In the genomic region with DNA sequence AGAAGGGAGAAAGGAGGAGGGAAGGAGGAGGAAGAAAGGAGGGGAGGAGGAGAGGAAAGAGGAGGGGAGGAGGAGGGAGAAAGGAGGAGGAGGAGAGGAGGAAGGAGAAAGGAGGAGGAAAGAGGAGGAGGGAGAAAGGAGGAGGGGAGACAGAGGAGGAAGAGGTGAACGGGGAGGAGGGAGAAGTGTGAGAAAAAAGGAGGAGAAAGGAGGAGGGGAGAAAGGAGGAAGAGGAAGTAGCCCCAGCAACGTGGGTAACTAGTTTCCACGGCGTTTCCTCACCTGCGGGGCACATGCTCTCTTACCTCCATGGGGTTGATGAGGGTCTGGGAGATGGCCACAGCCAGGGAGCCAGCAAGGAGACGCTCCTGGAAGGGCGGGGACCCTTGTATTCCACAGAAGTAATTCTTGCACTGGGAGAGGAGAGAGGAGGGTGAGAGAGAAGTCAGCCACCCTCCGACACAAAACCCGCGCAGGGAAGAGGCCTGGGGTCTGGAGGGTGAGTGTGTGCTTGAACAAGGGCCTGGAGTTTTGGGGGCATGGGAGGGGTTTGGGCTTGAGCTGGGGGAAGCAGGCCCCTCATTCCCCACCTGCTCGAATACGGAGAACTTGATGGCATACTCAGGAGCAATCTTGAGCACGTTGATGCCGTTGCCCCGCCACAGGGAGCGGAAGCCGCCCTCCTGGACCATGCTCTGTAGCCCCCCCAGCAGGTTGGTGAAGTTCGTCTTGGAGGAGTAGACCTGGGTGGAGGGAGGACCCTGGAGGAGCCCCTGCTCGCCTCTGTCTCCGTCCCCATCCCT, we compare ENCODE assay signal across 16 cellular contexts. TPM values are rescaled to one million over a fixed set of nuclear protein-coding genes. Genes with fewer than 3 reads are reported as not detected.
A peak's percentile ranks its signal among the peaks of the same experiment; 100 is the strongest.
DNase-seq lines count a peak whose midpoint lies in the region; ATAC-seq, FAIRE-seq and TF ChIP-seq lines count a peak whose summit lies in the region.
"Had no signal": no experiment of that assay in that cellular context is flagged by ENCODE, and none has a peak within 500 bp of the region (broad histone marks: within the 10 kb centered on the region; RNA-seq: fewer than 3 reads in every experiment).

No MANE protein-coding gene starts in this region.

- no peaks in the 10 kb centered on the region for H3K27me3 Mint-ChIP-seq in activated CD4-positive, alpha-beta T cell treated with anti-CD3 and anti-CD28 coated beads, Interleukin-2, amount 10 ng/mL, durations not matched to agents 7 days and 5 days
- peaks cover 13% of the 10 kb centered on the region for H3K27me3 Mint-ChIP-seq in glutamatergic neuron (ENCODE audit: unreplicated experiment)

- H2BK5ac ChIP-seq in H1 (ENCODE audit: low read depth, low read length): no peak overlapping the region

- no peaks in the 10 kb centered on the region for H3K79me2 ChIP-seq in SU-DHL-6 (ENCODE audit: insufficient read depth, low read length)
- no peaks in the 10 kb centered on the region for H3K79me2 ChIP-seq in H1 (ENCODE audit: control insufficient read depth in 1 of 2, insufficient read depth in 2 of 2, low read length in 2 of 2)

- 69 to 77% methylated on average over 1 to 17 of the region's 20 CpGs for WGBS in H1 (ENCODE audit: extremely low coverage in 1 of 2, insufficient coverage in 1 of 2, insufficient read length in 1 of 2, insufficient replicate concordance in 2 of 2, low coverage in 1 of 2, low lambda C conversion rate in 2 of 2, missing lambda C conversion rate in 1 of 2), 2 experiments

- DNase-seq in activated CD4-positive, alpha-beta T cell treated with anti-CD3 and anti-CD28 coated beads, Interleukin-2, amount 10 ng/mL, durations not matched to agents 7 days and 5 days: no peak
- no peak for DNase-seq in activated CD4-positive, alpha-beta T cell treated with anti-CD3 and anti-CD28 coated beads, Interleukin-2, amount 50 U/mL, for 4 hours
- DNase-seq in KBM-7: peak; percentile 25
- DNase-seq in H1 (ENCODE audit: low read depth in 1 of 2, low spot score in 2 of 2): no peak
- no peak for DNase-seq in stimulated activated naive CD4-positive, alpha-beta T cell treated with Interleukin-2 at 50 U/mL for 16 hours (lab: John Stamatoyannopoulos, UW)
- DNase-seq in glutamatergic neuron: no peak
- DNase-seq: endodermal cell, Kasumi-1, kidney, NCI-H1694, NCI-H510A treated with DMSO at 0.1 percent for 48 hours had no signal

- no peak overlapping the region for H3K56ac ChIP-seq in H1 (replicated peaks; ENCODE audit: insufficient read length, low read depth, low read length)

- CTCF ChIA-PET in activated CD4-positive, alpha-beta T cell treated with anti-CD3 and anti-CD28 coated beads, Interleukin-2, amount 10 ng/mL, durations not matched to agents 7 days and 5 days (lab: Charles Lee): interaction anchor here (0.8 kb wide), 1 partner anchor 8 kb away, joined by 3 read pairs; no protein-coding TSS in a partner anchor
- CTCF ChIA-PET in H1 (lab: Charles Lee; ENCODE audit: partially characterized antibody): no interaction called here

- no peaks in the 10 kb centered on the region for H3K9me2 ChIP-seq in SU-DHL-6 (replicated peaks; ENCODE audit: insufficient read depth, low read length)

- no peaks in the 10 kb centered on the region for H3K23me2 ChIP-seq in H1 (ENCODE audit: low read depth, low read length)

- H2AK5ac ChIP-seq in H1 (ENCODE audit: low read depth, low read length): no peak overlapping the region

- no peak overlapping the region for H3K23ac ChIP-seq in H1 (ENCODE audit: insufficient read length)

- H3K9me3 ChIP-seq in SU-DHL-6 (ENCODE audit: insufficient read depth, low read length) (no peaks in the 10 kb centered on the region), H1 (ENCODE audit: insufficient read depth in 2 of 2, low read depth in 1 of 2, low read length in 1 of 2) (peaks cover 0 to 5% of the 10 kb centered on the region in 2 experiments; a peak in 2 of 4 replicates)
- H3K9me3 ChIP-seq: neutrophil had no signal

- H3K4me3 Mint-ChIP-seq in activated CD4-positive, alpha-beta T cell treated with anti-CD3 and anti-CD28 coated beads, Interleukin-2, amount 10 ng/mL, durations not matched to agents 7 days and 5 days: peak overlapping the region; percentile 42
- H3K4me3 Mint-ChIP-seq in glutamatergic neuron (ENCODE audit: unreplicated experiment): no peak overlapping the region
- H3K4me3 Mint-ChIP-seq: endodermal cell, mesothelial cell of epicardium had no signal

- H2BK15ac ChIP-seq in H1 (ENCODE audit: low read length): no peak overlapping the region

- no peak overlapping the region for H4K5ac ChIP-seq in H1 (ENCODE audit: insufficient read length, low read depth, low read length)

- 0 out of 2 replicates have a peak overlapping the region, but pooled peaks have one; percentile 39 for H2BK12ac ChIP-seq in H1 (ENCODE audit: low read depth, low read length)

- H3K36me3 Mint-ChIP-seq in activated CD4-positive, alpha-beta T cell treated with anti-CD3 and anti-CD28 coated beads, Interleukin-2, amount 10 ng/mL, durations not matched to agents 7 days and 5 days (ENCODE audit: low read depth): peaks cover 4% of the 10 kb centered on the region
- H3K36me3 Mint-ChIP-seq in glutamatergic neuron (ENCODE audit: unreplicated experiment): no peaks in the 10 kb centered on the region

- H3K18ac ChIP-seq in H1 (ENCODE audit: extremely low read depth, low read length): no peak overlapping the region

- TF ChIP-seq POLR2A in H1 (IDR thresholded peaks at IDR 0.05; ENCODE audit: control extremely low read depth in 1 of 2, low read depth in 2 of 2, low read length in 2 of 2): no peak

- no peaks in the 10 kb centered on the region for H3K79me1 ChIP-seq in H1 (ENCODE audit: low read depth, low read length)

- no peaks in the 10 kb centered on the region for H3K9me3 Mint-ChIP-seq in activated CD4-positive, alpha-beta T cell treated with anti-CD3 and anti-CD28 coated beads, Interleukin-2, amount 10 ng/mL, durations not matched to agents 7 days and 5 days
- H3K9me3 Mint-ChIP-seq in glutamatergic neuron (ENCODE audit: unreplicated experiment): peaks cover 11% of the 10 kb centered on the region
- H3K9me3 Mint-ChIP-seq: mesothelial cell of epicardium had no signal

- no peak for FAIRE-seq in H1 (lab: Jason Lieb, UNC)
- FAIRE-seq: urothelium cell line had no signal

- no peak overlapping the region for H4K8ac ChIP-seq in H1 (ENCODE audit: extremely low read depth, insufficient read depth, low read length)

- peaks cover 22% of the 10 kb centered on the region for H3K4me1 Mint-ChIP-seq in activated CD4-positive, alpha-beta T cell treated with anti-CD3 and anti-CD28 coated beads, Interleukin-2, amount 10 ng/mL, durations not matched to agents 7 days and 5 days
- peaks cover 4% of the 10 kb centered on the region for H3K4me1 Mint-ChIP-seq in glutamatergic neuron (ENCODE audit: low read depth, unreplicated experiment)
- H3K4me1 Mint-ChIP-seq: endodermal cell, mesothelial cell of epicardium had no signal

- H3F3A ChIP-seq in SU-DHL-6 (ENCODE audit: insufficient read depth): no peaks in the 10 kb centered on the region

- POLR2A ChIA-PET in activated CD4-positive, alpha-beta T cell treated with anti-CD3 and anti-CD28 coated beads, Interleukin-2, amount 10 ng/mL, durations not matched to agents 7 days and 5 days (lab: Charles Lee): no interaction called here
- POLR2A ChIA-PET in H1 (lab: Charles Lee; ENCODE audit: partially characterized antibody): no interaction called here

- peak overlapping the region; percentile 41 for H2AFZ ChIP-seq in SU-DHL-6 (ENCODE audit: low read depth, low read length, severe bottlenecking)
- H2AFZ ChIP-seq in H1 (ENCODE audit: low read length): no peak overlapping the region

- no peak overlapping the region for H3K4ac ChIP-seq in H1 (replicated peaks; ENCODE audit: insufficient read length, low read depth, low read length)

- H4K20me1 ChIP-seq in SU-DHL-6 (ENCODE audit: low read depth, low read length) (no peaks in the 10 kb centered on the region), H1 (replicated peaks in 1 of 2; ENCODE audit: control insufficient read depth in 1 of 2, insufficient read depth in 2 of 2, low read length in 2 of 2) (no peaks in the 10 kb centered on the region)

- H3K4me3 ChIP-seq in SU-DHL-6 (ENCODE audit: insufficient read depth, low read length, poor library complexity, severe bottlenecking) (no peak overlapping the region), H1 (ENCODE audit: extremely low read depth in 1 of 4, insufficient read depth in 2 of 4, low read depth in 3 of 4, low read length in 4 of 4) (no peak overlapping the region)

- no peak overlapping the region for H4K91ac ChIP-seq in H1 (replicated peaks; ENCODE audit: insufficient read length, low read length)

- TF ChIP-seq CTCF in SU-DHL-6 (IDR thresholded peaks at IDR 0.05; ENCODE audit: insufficient read depth, low read length, poor library complexity, severe bottlenecking) (no peak), H1 (IDR thresholded peaks at IDR 0.05; ENCODE audit: control extremely low read depth in 1 of 3, insufficient read depth in 1 of 3, low read depth in 1 of 3, low read length in 3 of 3) (no peak), glutamatergic neuron (IDR thresholded peaks at IDR 0.05; ENCODE audit: partially characterized antibody, unreplicated experiment) (no peak)

- no peak overlapping the region for H3K9ac ChIP-seq in SU-DHL-6 (ENCODE audit: low read length)
- H3K9ac ChIP-seq in H1 (replicated peaks in 1 of 4; ENCODE audit: extremely low read depth in 1 of 4, low read depth in 3 of 4, low read length in 3 of 4): no peak overlapping the region

- H3K27ac Mint-ChIP-seq in activated CD4-positive, alpha-beta T cell treated with anti-CD3 and anti-CD28 coated beads, Interleukin-2, amount 10 ng/mL, durations not matched to agents 7 days and 5 days: no peak overlapping the region
- H3K27ac Mint-ChIP-seq in glutamatergic neuron (ENCODE audit: unreplicated experiment): no peak overlapping the region
- H3K27ac Mint-ChIP-seq: endodermal cell, mesothelial cell of epicardium had no signal

- no peak overlapping the region for H3K14ac ChIP-seq in H1 (ENCODE audit: insufficient read length)

- H2BK20ac ChIP-seq in H1 (ENCODE audit: low read length): no peak overlapping the region

- no peak for TF ChIP-seq EP300 in H1 (IDR thresholded peaks at IDR 0.05; ENCODE audit: borderline replicate concordance in 1 of 2, low read depth in 2 of 2, low read length in 2 of 2)

- no peak overlapping the region for H3K27ac ChIP-seq in SU-DHL-6 (ENCODE audit: low read depth, low read length)
- no peak overlapping the region for H3K27ac ChIP-seq in H1 (ENCODE audit: low read depth, low read length)
- H3K27ac ChIP-seq: neutrophil had no signal

- no peaks in the 10 kb centered on the region for H3K4me1 ChIP-seq in H1 (replicated peaks in 1 of 4; ENCODE audit: control insufficient read depth in 3 of 4, insufficient read depth in 4 of 4, low read length in 3 of 4)

- no peak for TF ChIP-seq RAD21 in H1 (IDR thresholded peaks at IDR 0.05 in 1 of 2, conservative IDR thresholded peaks at IDR 0.05 in 1 of 2; ENCODE audit: low read depth in 2 of 2, low read length in 2 of 2)

- H3K27me3 ChIP-seq in SU-DHL-6 (ENCODE audit: low read length): no peaks in the 10 kb centered on the region
- H3K27me3 ChIP-seq in H1 (replicated peaks in 1 of 4; ENCODE audit: control insufficient read depth in 3 of 4, extremely low read depth in 1 of 4, insufficient read depth in 3 of 4, low read length in 3 of 4): peaks cover 0 to 6% (median 0%) of the 10 kb centered on the region in 4 experiments; a peak in 2 of 7 replicates
- H3K27me3 ChIP-seq: neutrophil had no signal

- in situ Hi-C loops in KBM-7 (cut with MboI; ENCODE audit: low pct_unique_long_range_greater_than_20kb, low sequenced_read_pairs): no loop called here

- no peaks in the 10 kb centered on the region for H3K36me3 ChIP-seq in SU-DHL-6 (ENCODE audit: low read length)
- no peaks in the 10 kb centered on the region for H3K36me3 ChIP-seq in H1 (ENCODE audit: control insufficient read depth in 2 of 4, insufficient read depth in 4 of 4, low read length in 3 of 4)
- H3K36me3 ChIP-seq: neutrophil had no signal

- no peak for ATAC-seq in HG02884 (IDR thresholded peaks at IDR 0.05; ENCODE audit: unreplicated experiment)

- no peak overlapping the region for H3K4me2 ChIP-seq in SU-DHL-6 (ENCODE audit: low read depth, low read length, poor library complexity, severe bottlenecking)
- no peak overlapping the region for H3K4me2 ChIP-seq in H1 (ENCODE audit: insufficient read depth in 1 of 2, low read depth in 2 of 2, low read length in 2 of 2)

- H2BK120ac ChIP-seq in H1 (replicated peaks; ENCODE audit: low read depth, low read length): no peak overlapping the region

RNA-seq across cellular contexts. Expression of gene SLC25A41, which starts 3.9 kb away (rescaled TPM):
- total RNA-seq in activated CD4-positive, alpha-beta T cell treated with anti-CD3 and anti-CD28 coated beads, Interleukin-2, amount 10 ng/mL, durations not matched to agents 7 days and 5 days: under 1 TPM; 0.42 to 0.55 TPM
- total RNA-seq in H1 (2021; fragmentation: NEBNext Ultra II Directional; extraction: Animal tissue kit (Norgen Biotek cat#: 25700)): 0.77 TPM in 1 of 2 replicates, not detected in the other
- 0.50 and 0.72 TPM in 2 replicates for polyA plus RNA-seq in H1 (2011; rRNA removed)
- polyA plus RNA-seq in H1 (2011; cell fraction: cytosol; rRNA removed): 0.97 TPM
- 2.2 TPM for polyA plus RNA-seq in H1 (2011; cell fraction: nucleus; rRNA removed)
- polyA plus RNA-seq in H1 (2012, experiment 1 of 2): 0.55 to 1.2 TPM (median 0.88 TPM) in 4 replicates
- 0.83 TPM for polyA plus RNA-seq in H1 (2012, experiment 2 of 2)
- 0.22 TPM for polyA plus RNA-seq in H1 (2013, experiment 1 of 2)
- polyA plus RNA-seq in H1 (2013, experiment 2 of 2): 0.22 TPM
- 0.38 TPM in 1 of 2 replicates, not detected in the other for polyA minus RNA-seq in H1 (2011; rRNA and poly(A)+ RNA removed)
- polyA minus RNA-seq in H1 (2011; cell fraction: cytosol; rRNA and poly(A)+ RNA removed): not detected
- not detected for polyA minus RNA-seq in H1 (2011; cell fraction: nucleus; rRNA and poly(A)+ RNA removed)
- total RNA-seq in glutamatergic neuron (ENCODE audit: unreplicated experiment): 0.29 TPM

RNA-seq across cellular contexts. Expression of gene KHSRP, which starts 5.0 kb away (rescaled TPM):
- total RNA-seq in activated CD4-positive, alpha-beta T cell treated with anti-CD3 and anti-CD28 coated beads, Interleukin-2, amount 10 ng/mL, durations not matched to agents 7 days and 5 days: 100 to 1,000 TPM; 301 to 308 TPM
- total RNA-seq in H1 (2021; fragmentation: NEBNext Ultra II Directional; extraction: Animal tissue kit (Norgen Biotek cat#: 25700)): 573 and 582 TPM in 2 replicates
- polyA plus RNA-seq in H1 (2011; rRNA removed): 143 and 235 TPM in 2 replicates
- polyA plus RNA-seq in H1 (2011; cell fraction: cytosol; rRNA removed): 164 TPM
- 312 TPM for polyA plus RNA-seq in H1 (2011; cell fraction: nucleus; rRNA removed)
- 535 to 570 TPM (median 550 TPM) in 4 replicates for polyA plus RNA-seq in H1 (2012, experiment 1 of 2)
- 371 TPM for polyA plus RNA-seq in H1 (2012, experiment 2 of 2)
- polyA plus RNA-seq in H1 (2013, experiment 1 of 2): 276 TPM
- polyA plus RNA-seq in H1 (2013, experiment 2 of 2): 265 TPM
- 157 and 182 TPM in 2 replicates for polyA minus RNA-seq in H1 (2011; rRNA and poly(A)+ RNA removed)
- polyA minus RNA-seq in H1 (2011; cell fraction: cytosol; rRNA and poly(A)+ RNA removed): 249 TPM
- polyA minus RNA-seq in H1 (2011; cell fraction: nucleus; rRNA and poly(A)+ RNA removed): 152 TPM
- 318 TPM for total RNA-seq in glutamatergic neuron (ENCODE audit: unreplicated experiment)

RNA-seq across cellular contexts. Expression of gene SLC25A23, which starts 30.0 kb away (rescaled TPM):
- 10 to 100 TPM; 19.4 to 24.8 TPM for total RNA-seq in activated CD4-positive, alpha-beta T cell treated with anti-CD3 and anti-CD28 coated beads, Interleukin-2, amount 10 ng/mL, durations not matched to agents 7 days and 5 days
- total RNA-seq in H1 (2021; fragmentation: NEBNext Ultra II Directional; extraction: Animal tissue kit (Norgen Biotek cat#: 25700)): 48.1 and 54.0 TPM in 2 replicates
- polyA plus RNA-seq in H1 (2011; rRNA removed): 18.0 and 31.5 TPM in 2 replicates
- polyA plus RNA-seq in H1 (2011; cell fraction: cytosol; rRNA removed): 18.1 TPM
- polyA plus RNA-seq in H1 (2011; cell fraction: nucleus; rRNA removed): 23.6 TPM
- 45.9 to 52.0 TPM (median 51.1 TPM) in 4 replicates for polyA plus RNA-seq in H1 (2012, experiment 1 of 2)
- polyA plus RNA-seq in H1 (2012, experiment 2 of 2): 52.2 TPM
- 55.6 TPM for polyA plus RNA-seq in H1 (2013, experiment 1 of 2)
- polyA plus RNA-seq in H1 (2013, experiment 2 of 2): 57.5 TPM
- polyA minus RNA-seq in H1 (2011; rRNA and poly(A)+ RNA removed): 11.9 and 19.4 TPM in 2 replicates
- 33.5 TPM for polyA minus RNA-seq in H1 (2011; cell fraction: cytosol; rRNA and poly(A)+ RNA removed)
- polyA minus RNA-seq in H1 (2011; cell fraction: nucleus; rRNA and poly(A)+ RNA removed): 17.9 TPM
- total RNA-seq in glutamatergic neuron (ENCODE audit: unreplicated experiment): 30.2 TPM

RNA-seq across cellular contexts. Expression of gene CRB3, which starts 34.5 kb away (rescaled TPM):
- total RNA-seq in activated CD4-positive, alpha-beta T cell treated with anti-CD3 and anti-CD28 coated beads, Interleukin-2, amount 10 ng/mL, durations not matched to agents 7 days and 5 days: under 1 TPM; 0.33 to 0.64 TPM
- total RNA-seq in H1 (2021; fragmentation: NEBNext Ultra II Directional; extraction: Animal tissue kit (Norgen Biotek cat#: 25700)): 21.1 and 24.6 TPM in 2 replicates
- polyA plus RNA-seq in H1 (2011; rRNA removed): 24.6 and 33.7 TPM in 2 replicates
- 19.3 TPM for polyA plus RNA-seq in H1 (2011; cell fraction: cytosol; rRNA removed)
- 16.0 TPM for polyA plus RNA-seq in H1 (2011; cell fraction: nucleus; rRNA removed)
- polyA plus RNA-seq in H1 (2012, experiment 1 of 2): 12.4 to 17.6 TPM (median 16.4 TPM) in 4 replicates
- 18.0 TPM for polyA plus RNA-seq in H1 (2012, experiment 2 of 2)
- 17.0 TPM for polyA plus RNA-seq in H1 (2013, experiment 1 of 2)
- 19.9 TPM for polyA plus RNA-seq in H1 (2013, experiment 2 of 2)
- polyA minus RNA-seq in H1 (2011; rRNA and poly(A)+ RNA removed): 6.2 and 6.6 TPM in 2 replicates
- 14.1 TPM for polyA minus RNA-seq in H1 (2011; cell fraction: cytosol; rRNA and poly(A)+ RNA removed)
- polyA minus RNA-seq in H1 (2011; cell fraction: nucleus; rRNA and poly(A)+ RNA removed): 9.0 TPM
- total RNA-seq in glutamatergic neuron (ENCODE audit: unreplicated experiment): not detected

RNA-seq across cellular contexts. Expression of gene GTF2F1, which starts 36.7 kb away (rescaled TPM):
- total RNA-seq in activated CD4-positive, alpha-beta T cell treated with anti-CD3 and anti-CD28 coated beads, Interleukin-2, amount 10 ng/mL, durations not matched to agents 7 days and 5 days: 10 to 100 TPM; 61.4 to 67.7 TPM
- 56.3 and 60.8 TPM in 2 replicates for total RNA-seq in H1 (2021; fragmentation: NEBNext Ultra II Directional; extraction: Animal tissue kit (Norgen Biotek cat#: 25700))
- 29.3 and 38.5 TPM in 2 replicates for polyA plus RNA-seq in H1 (2011; rRNA removed)
- 62.3 TPM for polyA plus RNA-seq in H1 (2011; cell fraction: cytosol; rRNA removed)
- polyA plus RNA-seq in H1 (2011; cell fraction: nucleus; rRNA removed): 44.0 TPM
- polyA plus RNA-seq in H1 (2012, experiment 1 of 2): 62.5 to 69.8 TPM (median 66.6 TPM) in 4 replicates
- polyA plus RNA-seq in H1 (2012, experiment 2 of 2): 35.4 TPM
- 56.6 TPM for polyA plus RNA-seq in H1 (2013, experiment 1 of 2)
- 49.7 TPM for polyA plus RNA-seq in H1 (2013, experiment 2 of 2)
- polyA minus RNA-seq in H1 (2011; rRNA and poly(A)+ RNA removed): 30.4 TPM in 2 replicates
- polyA minus RNA-seq in H1 (2011; cell fraction: cytosol; rRNA and poly(A)+ RNA removed): 33.5 TPM
- 13.9 TPM for polyA minus RNA-seq in H1 (2011; cell fraction: nucleus; rRNA and poly(A)+ RNA removed)
- total RNA-seq in glutamatergic neuron (ENCODE audit: unreplicated experiment): 56.0 TPM
